Comparison of ENCODE assay signal across 9 cellular contexts in genomic region chrX:71870337-71871098, GRCh38. TPM values are rescaled to one million over a fixed set of nuclear protein-coding genes. Genes with fewer than 3 reads are reported as not detected.
DNase-seq lines count a peak whose midpoint lies in the region; ATAC-seq, FAIRE-seq and TF ChIP-seq lines count a peak whose summit lies in the region.
"Had no signal": no experiment of that assay in that cellular context is flagged by ENCODE, and none has a peak within 500 bp of the region (broad histone marks: within the 10 kb centered on the region; RNA-seq: fewer than 3 reads in every experiment).

No MANE protein-coding gene starts in this region.

- no peaks in the 10 kb centered on the region for H3K36me3 ChIP-seq in astrocyte (ENCODE audit: insufficient read depth, low read length)

- peak overlapping the region; percentile 65 for H3K4me2 ChIP-seq in astrocyte (ENCODE audit: low read length)

- H2AFZ ChIP-seq in astrocyte (ENCODE audit: low read depth, low read length) = peak overlapping the region; percentile 56

- no peaks in the 10 kb centered on the region for H3K9me3 Mint-ChIP-seq in astrocyte (ENCODE audit: unreplicated experiment)
- H3K9me3 Mint-ChIP-seq in nephron progenitor cell = peaks cover 66% of the 10 kb centered on the region
- no peaks in the 10 kb centered on the region for H3K9me3 Mint-ChIP-seq in effector memory CD8-positive, alpha-beta T cell

- no peaks in the 10 kb centered on the region for H4K20me1 ChIP-seq in astrocyte (ENCODE audit: insufficient read depth, low read length)

- H3K36me3 Mint-ChIP-seq in astrocyte (ENCODE audit: low read depth, unreplicated experiment) (no peaks in the 10 kb centered on the region), nephron progenitor cell (ENCODE audit: low read depth) (no peaks in the 10 kb centered on the region)
- no peaks in the 10 kb centered on the region for H3K36me3 Mint-ChIP-seq in effector memory CD8-positive, alpha-beta T cell (ENCODE audit: insufficient read depth)

- H3K4me3 Mint-ChIP-seq in astrocyte (ENCODE audit: unreplicated experiment) = no peak overlapping the region
- no peak overlapping the region for H3K4me3 Mint-ChIP-seq in nephron progenitor cell
- no peak overlapping the region for H3K4me3 Mint-ChIP-seq in effector memory CD8-positive, alpha-beta T cell

- FAIRE-seq in astrocyte (lab: Jason Lieb, UNC) = peak; percentile 59

- peak overlapping the region; percentile 63 for H3K27ac ChIP-seq in astrocyte (ENCODE audit: low read depth, low read length)
- H3K27ac ChIP-seq: SK-N-MC had no signal

- no peaks in the 10 kb centered on the region for H3K79me2 ChIP-seq in astrocyte (ENCODE audit: insufficient read depth, low read length)

- H3K27ac Mint-ChIP-seq in astrocyte (ENCODE audit: unreplicated experiment) = no peak overlapping the region
- no peak overlapping the region for H3K27ac Mint-ChIP-seq in nephron progenitor cell
- no peak overlapping the region for H3K27ac Mint-ChIP-seq in effector memory CD8-positive, alpha-beta T cell

- H3K9ac ChIP-seq in astrocyte (ENCODE audit: low read length) = peak overlapping the region; percentile 61

- H3K4me1 Mint-ChIP-seq in astrocyte (ENCODE audit: low read depth, unreplicated experiment) (peaks cover 7% of the 10 kb centered on the region), nephron progenitor cell (peaks cover 16% of the 10 kb centered on the region)
- H3K4me1 Mint-ChIP-seq in effector memory CD8-positive, alpha-beta T cell (ENCODE audit: low read depth in 2 of 2) = peaks cover 0 to 9% of the 10 kb centered on the region in 2 donors

- H3K9me3 ChIP-seq in astrocyte (ENCODE audit: insufficient read depth, low read depth, low read length) = no peaks in the 10 kb centered on the region

- H3K27me3 Mint-ChIP-seq in astrocyte (ENCODE audit: low read depth, unreplicated experiment) (peaks cover 17% of the 10 kb centered on the region), nephron progenitor cell (ENCODE audit: low read depth, poor library complexity) (peaks cover 7% of the 10 kb centered on the region)
- H3K27me3 Mint-ChIP-seq in effector memory CD8-positive, alpha-beta T cell = peaks cover 37 to 59% of the 10 kb centered on the region in 2 donors

- peaks cover 5% of the 10 kb centered on the region for H3K4me1 ChIP-seq in astrocyte (ENCODE audit: insufficient read depth, low read length)

- ATAC-seq in effector memory CD8-positive, alpha-beta T cell (replicated peaks) = no peak
- no peak for ATAC-seq in HG03354 (IDR thresholded peaks at IDR 0.05; ENCODE audit: poor library complexity, severe bottlenecking, unreplicated experiment)
- no peak for ATAC-seq in HG02623 (IDR thresholded peaks at IDR 0.05; ENCODE audit: unreplicated experiment)

- H3K4me3 ChIP-seq in GM12865 (ENCODE audit: low read depth, low read length) (no peak overlapping the region), LNCaP clone FGC (ENCODE audit: low read depth, low read length) (no peak overlapping the region), astrocyte (ENCODE audit: insufficient read depth, low read depth, low read length) (no peak overlapping the region)
- H3K4me3 ChIP-seq: SK-N-MC had no signal

- TF ChIP-seq CTCF in GM12865 (IDR thresholded peaks at IDR 0.05; ENCODE audit: insufficient read depth, low read depth, low read length, missing control alignments) = peak; percentile 15
- TF ChIP-seq CTCF in LNCaP clone FGC (IDR thresholded peaks at IDR 0.05; ENCODE audit: control insufficient read depth, extremely low read depth, insufficient read depth) = peak; percentile 38
- peak; percentile 26 for TF ChIP-seq CTCF in astrocyte (IDR thresholded peaks at IDR 0.05; ENCODE audit: insufficient read depth, low read depth, low read length)
- peak; percentile 27 for TF ChIP-seq CTCF in nephron progenitor cell (IDR thresholded peaks at IDR 0.05)

- DNase-seq in GM12865 (ENCODE audit: low read depth) (peak; percentile 20), LNCaP clone FGC (ENCODE audit: low read depth) (no peak), astrocyte (ENCODE audit: low read depth) (peak; percentile 14), nephron progenitor cell (peak; percentile 21), hippocampal formation (lab: John Stamatoyannopoulos, UW) (no peak)
- DNase-seq in effector memory CD8-positive, alpha-beta T cell = no peak

- peaks cover 4% of the 10 kb centered on the region for H3K27me3 ChIP-seq in astrocyte (ENCODE audit: insufficient read depth, low read length)

RNA-seq across cellular contexts. Expression of gene NHSL2, which starts 40.1 kb away (rescaled TPM):
- 13.0 and 14.8 TPM in 2 replicates for total RNA-seq in astrocyte

Comparison
In these comparisons a context has a peak if more than half of its experiments do, and no peak if none do; other contexts are left out.
1. DNase-seq: peak in GM12865 (single experiment), astrocyte (single experiment) and nephron progenitor cell (single experiment); none in LNCaP clone FGC (single experiment), effector memory CD8-positive, alpha-beta T cell (0 of 3) and hippocampal formation (0 of 2).
2. Peak in every context shown above with its lines, with median percentiles within 50 percentile points of each other: CTCF ChIP-seq.